ENCODE assay signal across 23 cellular contexts in the genomic region with DNA sequence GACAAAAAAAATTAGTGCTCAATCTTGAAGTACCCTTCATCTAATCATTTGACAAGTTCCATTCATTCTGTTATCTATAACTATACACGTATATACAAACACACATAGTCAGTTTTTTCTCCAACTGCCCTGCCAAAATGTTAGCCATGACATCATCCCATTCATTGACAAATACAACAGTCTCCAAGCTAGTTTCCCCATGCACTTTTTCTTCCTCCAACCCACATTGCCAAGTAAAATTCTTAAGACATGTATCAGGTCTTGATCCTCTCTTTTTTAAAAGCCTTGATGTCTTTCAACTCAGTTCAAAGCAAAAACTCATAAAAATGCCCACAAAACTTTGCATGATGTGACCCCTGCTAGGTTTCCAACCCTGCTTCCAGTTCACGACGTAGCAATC. TPM values are rescaled to one million over a fixed set of nuclear protein-coding genes. Genes with fewer than 3 reads are reported as not detected.
DNase-seq lines count a peak whose midpoint lies in the region; ATAC-seq and TF ChIP-seq lines count a peak whose summit lies in the region.
"Had no signal": no experiment of that assay in that cellular context is flagged by ENCODE, and none has a peak within 500 bp of the region (broad histone marks: within the 10 kb centered on the region; RNA-seq: fewer than 3 reads in every experiment).

No MANE protein-coding gene starts in this region.

- no peak overlapping the region for H3K4me3 ChIP-seq in cardiac fibroblast (replicated peaks in 1 of 2; ENCODE audit: low read depth in 2 of 2, low read length in 2 of 2)
- no peak overlapping the region for H3K4me3 ChIP-seq in foreskin fibroblast (ENCODE audit: low read depth in 1 of 2, low read length in 2 of 2)

- no peak for ATAC-seq in GM18520 (IDR thresholded peaks at IDR 0.05; ENCODE audit: unreplicated experiment)
- no peak for ATAC-seq in GM19467 (IDR thresholded peaks at IDR 0.05; ENCODE audit: unreplicated experiment)

- TF ChIP-seq CTCF in cardiac fibroblast (IDR thresholded peaks at IDR 0.05; ENCODE audit: low read depth, low read length): no peak
- TF ChIP-seq CTCF in foreskin fibroblast (IDR thresholded peaks at IDR 0.05; ENCODE audit: low read depth, low read length): no peak

- peak; percentile 38 for DNase-seq in GM04504 (ENCODE audit: low read depth)
- DNase-seq in M059J (ENCODE audit: low read depth): peak; percentile 70
- peak; percentile 17 to 20 for DNase-seq in cardiac fibroblast (ENCODE audit: low read depth in 2 of 2)
- peak; percentile 26 to 29 for DNase-seq in foreskin fibroblast
- DNase-seq in occipital lobe (lab: John Stamatoyannopoulos, UW): no peak
- DNase-seq in D341Med (ENCODE audit: low spot score): no peak
- DNase-seq: C1 segment of cervical spinal cord; CD8-positive, alpha-beta memory T cell; DMS79 treated with DMSO at 0.1 percent for 48 hours; KBM-7; NCI-H1417; NCI-H187; NCI-H2107; NCI-H524; NCI-H82; RPMI8226; SHP77 treated with DMSO at 0.1 percent for 48 hours; SK-N-SH had no signal

RNA-seq across cellular contexts. Expression of gene DDI1, which starts 58.1 kb away (rescaled TPM):
- not detected in 2 replicates for total RNA-seq in M059J (2014; rRNA removed; shearing (Covaris generic))
- not detected for total RNA-seq in occipital lobe
- total RNA-seq: A673; CD8-positive, alpha-beta memory T cell; G401; H1 had no signal

Comparison
In these comparisons a context has a peak if more than half of its experiments do, and no peak if none do; other contexts are left out.
1. DNase-seq: peak in GM04504 (single experiment), M059J (single experiment), cardiac fibroblast (2 of 2) and foreskin fibroblast (2 of 2); none in occipital lobe (single experiment) and D341Med (single experiment).